Comparison of ENCODE assay signal across 13 cellular contexts in genomic region chr9:18056993-18057369, GRCh38.
DNase-seq lines count a peak whose midpoint lies in the region; ATAC-seq and TF ChIP-seq lines count a peak whose summit lies in the region.
"Had no signal": no experiment of that assay in that cellular context is flagged by ENCODE, and none has a peak within 500 bp of the region (broad histone marks: within the 10 kb centered on the region; RNA-seq: fewer than 3 reads in every experiment).

No MANE protein-coding gene starts in this region.

- no TSS peak for BruUV-seq in PC-3 (replicated peaks; lab: Mats Ljungman, UMichigan)

- H3K27ac ChIP-seq in suprapubic skin (no peak overlapping the region), PC-3 (ENCODE audit: low read length) (no peak overlapping the region)
- H3K27ac ChIP-seq: skin epidermis had no signal

- no peaks in the 10 kb centered on the region for H3K79me2 ChIP-seq in PC-3 (ENCODE audit: low read length)

- POLR2A ChIA-PET in PC-3 (lab: Charles Lee; ENCODE audit: unreplicated experiment), result no interaction called here

- no peak for TF ChIP-seq EP300 in suprapubic skin (IDR thresholded peaks at IDR 0.05)

- H3K4me2 ChIP-seq in PC-3 (ENCODE audit: low read length), result no peak overlapping the region

- H4K20me1 ChIP-seq in PC-3 (ENCODE audit: low read length), result no peaks in the 10 kb centered on the region

- H3F3A ChIP-seq in PC-3 (ENCODE audit: low read length, unreplicated experiment), result no peaks in the 10 kb centered on the region

- no peaks in the 10 kb centered on the region for H3K9me3 ChIP-seq in suprapubic skin
- H3K9me3 ChIP-seq in PC-3 (ENCODE audit: low read length), result no peaks in the 10 kb centered on the region

- peak; percentile 94 for ATAC-seq in GM18511 (IDR thresholded peaks at IDR 0.05; ENCODE audit: unreplicated experiment)
- peak; percentile 72 for ATAC-seq in GM19468 (IDR thresholded peaks at IDR 0.05; ENCODE audit: extremely low read depth, unreplicated experiment)
- peak; percentile 92 for ATAC-seq in HG02885 (IDR thresholded peaks at IDR 0.05; ENCODE audit: poor library complexity, unreplicated experiment)
- peak; percentile 93 for ATAC-seq in HG03521 (IDR thresholded peaks at IDR 0.05; ENCODE audit: unreplicated experiment)
- ATAC-seq in PC-3, result no peak
- ATAC-seq: activated CD8-positive, alpha-beta T cell treated with anti-CD3 and anti-CD28 coated beads, Interleukin-2, amount 10 ng/mL, durations not matched to agents 7 days and 5 days; naive thymus-derived CD8-positive, alpha-beta T cell had no signal

- no peak overlapping the region for H2AFZ ChIP-seq in PC-3 (ENCODE audit: low read length)

- H3K36me3 ChIP-seq in suprapubic skin (no peaks in the 10 kb centered on the region), PC-3 (ENCODE audit: low read depth, low read length) (no peaks in the 10 kb centered on the region)

- H3K9me2 ChIP-seq in PC-3 (replicated peaks; ENCODE audit: low read length), result no peaks in the 10 kb centered on the region

- WGBS in suprapubic skin, result 63% methylated on average over 4 of the region's 4 CpGs

- H3K4me3 ChIP-seq in suprapubic skin, result no peak overlapping the region
- no peak overlapping the region for H3K4me3 ChIP-seq in PC-3 (ENCODE audit: low read length)
- H3K4me3 ChIP-seq: skin epidermis had no signal

- CTCF ChIA-PET in PC-3 (lab: Charles Lee), result no interaction called here

- H3K9ac ChIP-seq in PC-3 (ENCODE audit: low read length), result no peak overlapping the region

- TF ChIP-seq CTCF in suprapubic skin (IDR thresholded peaks at IDR 0.05) (no peak), PC-3 (conservative IDR thresholded peaks at IDR 0.05; ENCODE audit: low read depth, low read length) (no peak)

- intact Hi-C loops in head of caudate nucleus (cut with DNase I) (no loop called here), PC-3 (cut with micrococcal nuclease) (no loop called here)

- H3K4me1 ChIP-seq in suprapubic skin (no peaks in the 10 kb centered on the region), PC-3 (ENCODE audit: insufficient read depth, low read length) (0 out of 2 replicates have a peak, but pooled peaks cover 4% of the 10 kb centered on the region)

- H3K27me3 ChIP-seq in suprapubic skin (no peaks in the 10 kb centered on the region), PC-3 (ENCODE audit: low read length) (no peaks in the 10 kb centered on the region)

- DNase-seq in AG08395 (ENCODE audit: low spot score) (no peak), head of caudate nucleus (no peak), suprapubic skin (ENCODE audit: low spot score in 2 of 2) (no peak), PC-3 (no peak)
- DNase-seq: activated CD8-positive, alpha-beta T cell treated with anti-CD3 and anti-CD28 coated beads, Interleukin-2, amount 10 ng/mL, durations not matched to agents 7 days and 5 days; activated naive CD8-positive, alpha-beta T cell treated with anti-CD3 and anti-CD28 coated beads for 36 hours; naive thymus-derived CD8-positive, alpha-beta T cell; T-helper 1 cell had no signal

- no peak for TF ChIP-seq POLR2A in suprapubic skin (IDR thresholded peaks at IDR 0.05)
